ENCODE assay signal across 24 cellular contexts in genomic region chr3:155102329-155102728, GRCh38. TPM values are rescaled to one million over a fixed set of nuclear protein-coding genes. Genes with fewer than 3 reads are reported as not detected.
DNase-seq lines count a peak whose midpoint lies in the region; ATAC-seq and TF ChIP-seq lines count a peak whose summit lies in the region.
"Had no signal": no experiment of that assay in that cellular context is flagged by ENCODE, and none has a peak within 500 bp of the region (broad histone marks: within the 10 kb centered on the region; RNA-seq: fewer than 3 reads in every experiment).

No MANE protein-coding gene starts in this region.

- CTCF ChIA-PET in activated naive CD4-positive, alpha-beta T cell treated with anti-CD3 and anti-CD28 coated beads, Interleukin-2, amount 10 ng/mL, durations not matched to agents 7 days and 5 days (lab: Charles Lee) = no interaction called here
- CTCF ChIA-PET in activated CD8-positive, alpha-beta T cell treated with anti-CD3 and anti-CD28 coated beads for 36 hours (lab: Charles Lee) = interaction anchor here (1.2 kb wide), 1 partner anchor 10 kb away, joined by 3 read pairs; no protein-coding TSS in a partner anchor

- POLR2A ChIA-PET in activated CD8-positive, alpha-beta T cell treated with anti-CD3 and anti-CD28 coated beads for 36 hours (lab: Charles Lee) = no interaction called here

- H3K36me3 Mint-ChIP-seq in nephron progenitor cell (ENCODE audit: low read depth) = peaks cover 30% of the 10 kb centered on the region
- H3K36me3 Mint-ChIP-seq in activated naive CD4-positive, alpha-beta T cell treated with anti-CD3 and anti-CD28 coated beads, Interleukin-2, amount 10 ng/mL, durations not matched to agents 7 days and 5 days = no peaks in the 10 kb centered on the region
- no peaks in the 10 kb centered on the region for H3K36me3 Mint-ChIP-seq in activated CD8-positive, alpha-beta T cell treated with anti-CD3 and anti-CD28 coated beads for 36 hours (ENCODE audit: low read depth)
- H3K36me3 Mint-ChIP-seq: CD8-positive, alpha-beta memory T cell had no signal

- H3K9me3 Mint-ChIP-seq in nephron progenitor cell = peaks cover 18% of the 10 kb centered on the region
- H3K9me3 Mint-ChIP-seq in activated naive CD4-positive, alpha-beta T cell treated with anti-CD3 and anti-CD28 coated beads, Interleukin-2, amount 10 ng/mL, durations not matched to agents 7 days and 5 days = peaks cover 10% of the 10 kb centered on the region
- peaks cover 2% of the 10 kb centered on the region for H3K9me3 Mint-ChIP-seq in activated CD8-positive, alpha-beta T cell treated with anti-CD3 and anti-CD28 coated beads for 36 hours

- H3K4me1 Mint-ChIP-seq in nephron progenitor cell = peaks cover 40% of the 10 kb centered on the region
- no peaks in the 10 kb centered on the region for H3K4me1 Mint-ChIP-seq in activated naive CD4-positive, alpha-beta T cell treated with anti-CD3 and anti-CD28 coated beads, Interleukin-2, amount 10 ng/mL, durations not matched to agents 7 days and 5 days
- H3K4me1 Mint-ChIP-seq in activated CD8-positive, alpha-beta T cell treated with anti-CD3 and anti-CD28 coated beads for 36 hours (ENCODE audit: low read depth) = no peaks in the 10 kb centered on the region
- H3K4me1 Mint-ChIP-seq: CD8-positive, alpha-beta memory T cell had no signal

- H3K4me3 Mint-ChIP-seq in nephron progenitor cell = no peak overlapping the region
- no peak overlapping the region for H3K4me3 Mint-ChIP-seq in activated naive CD4-positive, alpha-beta T cell treated with anti-CD3 and anti-CD28 coated beads, Interleukin-2, amount 10 ng/mL, durations not matched to agents 7 days and 5 days
- no peak overlapping the region for H3K4me3 Mint-ChIP-seq in activated CD8-positive, alpha-beta T cell treated with anti-CD3 and anti-CD28 coated beads for 36 hours
- H3K4me3 Mint-ChIP-seq: CD8-positive, alpha-beta memory T cell; stimulated activated naive B cell treated with anti-CD40 and anti-IgM and Interleukin-4, amounts not matched to agents 10 μg/mL and 1 μg/mL and 100 μg/mL, for 72 hours had no signal

- H3K36me3 ChIP-seq in brain microvascular endothelial cell (replicated peaks) = no peaks in the 10 kb centered on the region
- H3K36me3 ChIP-seq: esophagus muscularis mucosa, heart left ventricle, left lung, thoracic aorta had no signal

- no peaks in the 10 kb centered on the region for H3K27me3 ChIP-seq in brain microvascular endothelial cell (replicated peaks)
- H3K27me3 ChIP-seq: esophagus muscularis mucosa, heart left ventricle, left lung had no signal

- TF ChIP-seq CTCF in brain microvascular endothelial cell (IDR thresholded peaks at IDR 0.05; ENCODE audit: low read depth, low read length, missing control alignments) (no peak), nephron progenitor cell (IDR thresholded peaks at IDR 0.05) (no peak)
- TF ChIP-seq CTCF in activated CD8-positive, alpha-beta T cell treated with anti-CD3 and anti-CD28 coated beads for 36 hours (IDR thresholded peaks at IDR 0.05) = no peak

- no peaks in the 10 kb centered on the region for H3K27me3 Mint-ChIP-seq in nephron progenitor cell (ENCODE audit: low read depth, poor library complexity)
- H3K27me3 Mint-ChIP-seq in activated naive CD4-positive, alpha-beta T cell treated with anti-CD3 and anti-CD28 coated beads, Interleukin-2, amount 10 ng/mL, durations not matched to agents 7 days and 5 days = no peaks in the 10 kb centered on the region
- H3K27me3 Mint-ChIP-seq in activated CD8-positive, alpha-beta T cell treated with anti-CD3 and anti-CD28 coated beads for 36 hours = no peaks in the 10 kb centered on the region
- H3K27me3 Mint-ChIP-seq: stimulated activated naive B cell treated with anti-CD40 and anti-IgM and Interleukin-4, amounts not matched to agents 10 μg/mL and 1 μg/mL and 100 μg/mL, for 72 hours had no signal

- no peak for ATAC-seq in activated CD8-positive, alpha-beta T cell treated with anti-CD3 and anti-CD28 coated beads for 36 hours
- ATAC-seq: HCT116; left lung; stimulated activated naive B cell treated with anti-CD40 and anti-IgM and Interleukin-4, amounts not matched to agents 10 μg/mL and 1 μg/mL and 100 μg/mL, for 72 hours had no signal

- intact Hi-C loops in activated CD8-positive, alpha-beta T cell treated with anti-CD3 and anti-CD28 coated beads for 36 hours (cut with micrococcal nuclease) = no loop called here

- peak overlapping the region; percentile 95 for H3K27ac Mint-ChIP-seq in nephron progenitor cell
- H3K27ac Mint-ChIP-seq in activated naive CD4-positive, alpha-beta T cell treated with anti-CD3 and anti-CD28 coated beads, Interleukin-2, amount 10 ng/mL, durations not matched to agents 7 days and 5 days = no peak overlapping the region
- H3K27ac Mint-ChIP-seq in activated CD8-positive, alpha-beta T cell treated with anti-CD3 and anti-CD28 coated beads for 36 hours = no peak overlapping the region
- H3K27ac Mint-ChIP-seq: CD8-positive, alpha-beta memory T cell; stimulated activated naive B cell treated with anti-CD40 and anti-IgM and Interleukin-4, amounts not matched to agents 10 μg/mL and 1 μg/mL and 100 μg/mL, for 72 hours had no signal

- no peak overlapping the region for H3K4me3 ChIP-seq in brain microvascular endothelial cell (ENCODE audit: low read depth, low read length)
- H3K4me3 ChIP-seq: esophagus muscularis mucosa, heart left ventricle, left lung, PC-9, thoracic aorta had no signal

- no peak overlapping the region for H3K27ac ChIP-seq in brain microvascular endothelial cell
- H3K27ac ChIP-seq: esophagus muscularis mucosa, left lung, PC-9, thoracic aorta had no signal

- in situ Hi-C loops in brain microvascular endothelial cell (cut with HindIII; ENCODE audit: low pct_ligation_motif_present, low sequenced_read_pairs) = no loop called here

- DNase-seq in EL (peak; percentile 68), M059J (ENCODE audit: low read depth) (peak; percentile 53), brain microvascular endothelial cell (peak; percentile 1), nephron progenitor cell (no peak), NCI-H146 (lab: John Stamatoyannopoulos, UW) (no peak), HUDEP-2 (lab: John Stamatoyannopoulos, UW; ENCODE audit: unreplicated experiment in 76 of 76) (no peak)
- DNase-seq in activated naive CD4-positive, alpha-beta T cell treated with anti-CD3 and anti-CD28 coated beads, Interleukin-2, amount 10 ng/mL, durations not matched to agents 7 days and 5 days = no peak
- no peak for DNase-seq in activated CD8-positive, alpha-beta T cell treated with anti-CD3 and anti-CD28 coated beads for 36 hours
- DNase-seq: activated CD4-positive, alpha-beta T cell treated with anti-CD3 and anti-CD28 coated beads, Interleukin-2, amount 50 U/mL, for 4 hours; activated gamma-delta T cell treated with Interleukin-2 at 50 U/mL for 16 hours; amniotic stem cell; CD8-positive, alpha-beta memory T cell; heart left ventricle; left lung; midbrain; NCI-H1694; NCI-H82; PC-9; stimulated activated CD4-positive, alpha-beta T cell treated with anti-CD3 and anti-CD28 coated beads, Interleukin-1b, Interleukin-23, amount 100 ng/mL, for 48 hours; stimulated activated naive B cell treated with anti-CD40 and anti-IgM and Interleukin-4, amounts not matched to agents 10 μg/mL and 1 μg/mL and 100 μg/mL, for 72 hours had no signal

RNA-seq across cellular contexts. Expression of gene MME, which starts 22.2 kb away (rescaled TPM):
- total RNA-seq in M059J (2014; rRNA removed; shearing (Covaris generic)) = 45.1 and 51.7 TPM in 2 replicates
- total RNA-seq in activated CD8-positive, alpha-beta T cell treated with anti-CD3 and anti-CD28 coated beads for 36 hours = not detected
- total RNA-seq: T-helper 2 cell treated with Interferon-gamma antibody and Interleukin-4, amounts not matched to agents 100 ng/mL and 5 ng/mL, for 36 hours had no signal

Comparison
In these comparisons a context has a peak if more than half of its experiments do, and no peak if none do; other contexts are left out.
1. DNase-seq: peak in EL (single experiment), M059J (single experiment) and brain microvascular endothelial cell (single experiment); none in nephron progenitor cell (single experiment), NCI-H146 (single experiment), HUDEP-2 (0 of 76), activated naive CD4-positive, alpha-beta T cell treated with anti-CD3 and anti-CD28 coated beads, Interleukin-2, amount 10 ng/mL, durations not matched to agents 7 days and 5 days (single experiment) and activated CD8-positive, alpha-beta T cell treated with anti-CD3 and anti-CD28 coated beads for 36 hours (single experiment).
2. RNA of gene MME, which starts 22.2 kb away (total RNA-seq): 45.1 to 51.7 TPM in M059J; not detected in activated CD8-positive, alpha-beta T cell treated with anti-CD3 and anti-CD28 coated beads for 36 hours; every median in the first group is over 10 times any median in the second.